ENCODE assay signal across 1 cellular context in the genomic region with DNA sequence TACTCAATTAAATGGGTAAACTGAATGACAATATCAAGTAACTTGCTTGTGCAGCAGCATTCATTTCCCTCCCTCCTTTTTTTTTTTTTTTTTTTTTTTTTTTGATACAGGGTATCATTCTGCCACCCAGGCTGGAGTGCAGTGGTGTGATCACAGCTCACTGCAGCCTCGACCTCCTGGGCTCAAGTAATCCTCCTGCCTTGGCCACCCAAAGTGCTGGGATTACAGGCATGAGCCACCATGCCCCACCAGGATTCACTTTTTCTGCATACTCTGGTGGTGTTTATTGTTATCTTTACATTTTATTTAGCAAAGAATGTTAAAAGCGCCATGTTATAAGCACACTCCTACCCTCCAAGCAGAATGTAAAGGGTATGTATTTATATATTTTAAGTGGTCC.
TF ChIP-seq lines count a peak whose summit lies in the region.

No MANE protein-coding gene starts in this region.

TF ChIP-seq in HEK293, 187 proteins besides CTCF, POLR2A, EP300 and RAD21:
- peak; percentile 77 for TF ChIP-seq GLIS1 (tag by site-specific recombination; IDR thresholded peaks at IDR 0.05)
